Comparison of ENCODE assay signal across 8 cellular contexts in the genomic region with DNA sequence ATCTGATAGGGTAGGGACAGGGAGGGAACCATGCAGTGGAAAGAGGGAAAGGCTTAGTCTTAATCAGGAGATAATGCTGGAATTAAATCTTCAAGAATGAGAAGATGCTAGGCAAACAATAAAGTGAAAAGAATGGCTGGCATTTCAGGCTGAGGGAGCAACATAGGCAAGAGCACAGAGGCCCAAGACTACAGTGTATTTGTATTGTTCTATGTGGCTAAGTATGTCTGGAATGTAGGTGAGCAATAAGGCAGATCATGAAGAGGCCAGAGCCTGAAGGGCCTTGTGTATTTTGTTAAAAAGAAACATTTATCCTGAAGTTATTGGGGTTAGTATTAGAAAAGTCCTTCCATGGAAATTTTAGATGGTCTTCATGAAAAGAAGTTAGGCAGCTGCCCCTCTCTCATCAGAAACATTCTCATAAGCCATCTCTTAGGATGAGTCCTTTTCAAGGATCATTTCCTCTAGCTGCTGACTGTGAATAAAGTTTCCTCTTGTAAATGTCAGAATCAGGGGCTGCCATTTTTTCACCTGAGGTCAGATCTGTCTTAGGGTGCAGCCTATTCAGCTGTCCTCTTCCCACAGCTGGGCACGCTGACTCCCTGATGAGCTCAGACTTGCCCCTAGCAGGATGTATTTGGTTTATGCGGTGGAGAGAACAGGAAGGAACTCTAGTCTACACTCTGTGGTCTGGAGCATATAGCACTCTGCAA. TPM values are rescaled to one million over a fixed set of nuclear protein-coding genes. Genes with fewer than 3 reads are reported as not detected.
A peak's percentile ranks its signal among the peaks of the same experiment; 100 is the strongest.
DNase-seq lines count a peak whose midpoint lies in the region; ATAC-seq, FAIRE-seq and TF ChIP-seq lines count a peak whose summit lies in the region.

No MANE protein-coding gene starts in this region.

- in situ Hi-C loops in GM12878 (cut with MboI), result no loop called here

- BruUV-seq in GM12878 (replicated peaks; lab: Mats Ljungman, UMichigan), result no TSS peak

- POLR2A ChIA-PET in SK-N-SH (lab: Yijun Ruan, JAX), result no interaction called here
- POLR2A ChIA-PET in GM12878 (lab: Charles Lee), result interaction anchor here (1.1 to 1.8 kb wide), 7 partner anchors 12 to 521 kb away, joined by 3 to 7 read pairs (median 4); no protein-coding TSS in a partner anchor

- SMC1A ChIA-PET in GM12878 (lab: Charles Lee; ENCODE audit: uncharacterized antibody, unreplicated experiment), result interaction anchor here (0.6 to 5.2 kb wide), 11 partner anchors 11 to 308 kb away, joined by 3 to 72 read pairs (median 14); partner anchors contain the start of genes ATP10D and COMMD8

- WGBS in SK-N-SH (ENCODE audit: low lambda C conversion rate), result 53% methylated on average over 2 of the region's 2 CpGs
- 9% methylated on average over 2 of the region's 2 CpGs for WGBS in GM12878 (ENCODE audit: insufficient coverage, insufficient replicate concordance, low lambda C conversion rate, missing lambda C conversion rate)

- H3K4me2 ChIP-seq in SK-N-SH (peak overlapping the region; percentile 39), GM12878 (ENCODE audit: control insufficient read depth, insufficient read depth) (peak overlapping the region; percentile 24)

- H3K36me3 ChIP-seq in SK-N-SH (replicated peaks in 1 of 2; ENCODE audit: control insufficient read depth in 1 of 2, insufficient read depth in 2 of 2, low read length in 1 of 2) (peaks cover 15 to 52% of the 10 kb centered on the region in 2 experiments), GM12878 (ENCODE audit: control insufficient read depth in 2 of 2, insufficient read depth in 2 of 2, low read length in 1 of 2) (peaks cover 2 to 27% of the 10 kb centered on the region in 2 experiments)

- peak; percentile 52 for DNase-seq in stimulated activated CD4-positive, alpha-beta T cell treated with anti-CD3 and anti-CD28 coated beads, Interleukin-15, amount 100 ng/mL, for 24 hours
- no peak for DNase-seq in stimulated activated CD4-positive, alpha-beta T cell treated with anti-CD3 and anti-CD28 coated beads, Interleukin-12 subunit alpha, Interleukin-12 subunit beta, amount 100 ng/mL, for 4 hours
- DNase-seq in SK-N-SH (no peak), GM12878 (ENCODE audit: low read depth, low spot score) (peak; percentile 86), left lobe of liver (ENCODE audit: low spot score) (no peak), SHP77 treated with DMSO at 0.1 percent for 48 hours (lab: John Stamatoyannopoulos, UW) (no peak)
- DNase-seq in stimulated activated naive B cell treated with anti-CD40 and anti-IgM and Interleukin-4, amounts not matched to agents 10 μg/mL and 1 μg/mL and 100 μg/mL, for 72 hours, result peak; percentile 43

- H3K27ac ChIP-seq in SK-N-SH (ENCODE audit: low read depth in 2 of 2, low read length in 1 of 2) (peak overlapping the region; percentile 41 to 93; a peak in 3 of 4 replicates), GM12878 (ENCODE audit: control insufficient read depth, insufficient read depth) (peak overlapping the region; percentile 43)

- peak overlapping the region; percentile 8 to 15 for H3K4me3 Mint-ChIP-seq in stimulated activated naive B cell treated with anti-CD40 and anti-IgM and Interleukin-4, amounts not matched to agents 10 μg/mL and 1 μg/mL and 100 μg/mL, for 72 hours

- peaks cover 40 to 65% of the 10 kb centered on the region in 2 donors for H3K4me1 Mint-ChIP-seq in stimulated activated naive B cell treated with anti-CD40 and anti-IgM and Interleukin-4, amounts not matched to agents 10 μg/mL and 1 μg/mL and 100 μg/mL, for 72 hours

- no peaks in the 10 kb centered on the region for H3K9me2 ChIP-seq in SK-N-SH

- TF ChIP-seq CTCF in SK-N-SH (IDR thresholded peaks at IDR 0.05), result no peak
- TF ChIP-seq CTCF in GM12878 (IDR thresholded peaks at IDR 0.05 in 2 of 3, conservative IDR thresholded peaks at IDR 0.05 in 1 of 3; ENCODE audit: control insufficient read depth in 2 of 3, extremely low read depth in 1 of 3, insufficient read depth in 1 of 3, low read depth in 3 of 3, low read length in 3 of 3), result no peak

- H2AFZ ChIP-seq in SK-N-SH (ENCODE audit: low read depth) (peak overlapping the region; percentile 19; the same call in 1 of the 2 replicates), GM12878 (ENCODE audit: control insufficient read depth, low read depth, low read length) (no peak overlapping the region; the same call in 1 of the 2 replicates)

- peaks cover 68 to 86% of the 10 kb centered on the region in 2 donors for H3K36me3 Mint-ChIP-seq in stimulated activated naive B cell treated with anti-CD40 and anti-IgM and Interleukin-4, amounts not matched to agents 10 μg/mL and 1 μg/mL and 100 μg/mL, for 72 hours

- H3K27me3 ChIP-seq in SK-N-SH (ENCODE audit: insufficient read depth), result no peaks in the 10 kb centered on the region
- no peaks in the 10 kb centered on the region for H3K27me3 ChIP-seq in GM12878 (replicated peaks in 1 of 2; ENCODE audit: control insufficient read depth in 2 of 2, insufficient read depth in 2 of 2, low read length in 1 of 2)

- H3K4me3 ChIP-seq in SK-N-SH (ENCODE audit: low read depth in 2 of 2, low read length in 1 of 2) (no peak overlapping the region), GM12878 (no peak overlapping the region)

- no peaks in the 10 kb centered on the region for H4K20me1 ChIP-seq in SK-N-SH (ENCODE audit: insufficient read depth)
- no peaks in the 10 kb centered on the region for H4K20me1 ChIP-seq in GM12878 (ENCODE audit: control insufficient read depth, insufficient read depth)

- H3F3A ChIP-seq in SK-N-SH (replicated peaks; ENCODE audit: insufficient read depth), result peaks cover 23% of the 10 kb centered on the region

- H3K9me3 ChIP-seq in SK-N-SH, result no peaks in the 10 kb centered on the region; the same call in 1 of the 2 replicates
- peaks cover 9% of the 10 kb centered on the region for H3K9me3 ChIP-seq in GM12878 (replicated peaks; ENCODE audit: control insufficient read depth, insufficient read depth, low read length)

- no peaks in the 10 kb centered on the region for H3K27me3 Mint-ChIP-seq in stimulated activated naive B cell treated with anti-CD40 and anti-IgM and Interleukin-4, amounts not matched to agents 10 μg/mL and 1 μg/mL and 100 μg/mL, for 72 hours

- H3K9ac ChIP-seq in SK-N-SH (peak overlapping the region; percentile 36), GM12878 (ENCODE audit: control insufficient read depth, insufficient read depth, low read length) (no peak overlapping the region; the same call in 1 of the 2 replicates)

- H3K79me2 ChIP-seq in SK-N-SH (ENCODE audit: insufficient read depth), result peaks cover 8% of the 10 kb centered on the region; the same call in 1 of the 2 replicates
- no peaks in the 10 kb centered on the region; the same call in 1 of the 2 replicates for H3K79me2 ChIP-seq in GM12878 (ENCODE audit: control insufficient read depth, insufficient read depth, low read length)

- TF ChIP-seq POLR2A in GM12878 (IDR thresholded peaks at IDR 0.05; ENCODE audit: low read depth, low read length), result no peak

- TF ChIP-seq EP300 in SK-N-SH (IDR thresholded peaks at IDR 0.05; ENCODE audit: borderline replicate concordance in 1 of 2, low read depth in 1 of 2, low read length in 1 of 2) (no peak), GM12878 (IDR thresholded peaks at IDR 0.05; ENCODE audit: borderline replicate concordance in 1 of 2, control insufficient read depth in 1 of 2, low read depth in 2 of 2, low read length in 2 of 2) (peak; percentile 51 to 54; a peak in 2 of 4 replicates)

- H3K4me1 ChIP-seq in SK-N-SH (ENCODE audit: control insufficient read depth in 1 of 2, insufficient read depth in 2 of 2, low read depth in 1 of 2, low read length in 1 of 2), result peaks cover 8 to 29% of the 10 kb centered on the region in 2 experiments; a peak in 3 of 4 replicates
- peaks cover 13% of the 10 kb centered on the region for H3K4me1 ChIP-seq in GM12878 (ENCODE audit: control insufficient read depth, insufficient read depth, low read length)

- CTCF ChIA-PET in SK-N-SH (lab: Yijun Ruan, JAX), result no interaction called here
- CTCF ChIA-PET in GM12878 (lab: Yijun Ruan, JAX), result interaction anchor here (0.8 to 4.0 kb wide), 9 partner anchors 8 to 409 kb away, joined by 3 to 23 read pairs (median 4); partner anchors contain the start of gene ATP10D

- peaks cover 10 to 12% of the 10 kb centered on the region in 2 donors for H3K9me3 Mint-ChIP-seq in stimulated activated naive B cell treated with anti-CD40 and anti-IgM and Interleukin-4, amounts not matched to agents 10 μg/mL and 1 μg/mL and 100 μg/mL, for 72 hours

- peak; percentile 88 for FAIRE-seq in GM12878 (lab: Jason Lieb, UNC)

- intact Hi-C loops in GM12878 (cut with micrococcal nuclease; ENCODE audit: unreplicated experiment), result loop anchor here (1.0 to 2.0 kb wide), 3 partner anchors 12 to 38 kb away; no protein-coding TSS in a partner anchor

- RAD21 ChIA-PET in GM12878 (lab: Charles Lee; ENCODE audit: unreplicated experiment), result interaction anchor here (0.7 to 4.0 kb wide), 10 partner anchors 11 to 68 kb away, joined by 3 to 25 read pairs (median 6); partner anchors contain the start of genes ATP10D and COMMD8

- H3K27ac Mint-ChIP-seq in stimulated activated naive B cell treated with anti-CD40 and anti-IgM and Interleukin-4, amounts not matched to agents 10 μg/mL and 1 μg/mL and 100 μg/mL, for 72 hours, result peak overlapping the region; percentile 69

- peak; percentile 100 for ATAC-seq in HG03095 (IDR thresholded peaks at IDR 0.05; ENCODE audit: unreplicated experiment)
- ATAC-seq in GM12878, result peak; percentile 95
- ATAC-seq in left lobe of liver, result peak; percentile 43
- ATAC-seq in stimulated activated naive B cell treated with anti-CD40 and anti-IgM and Interleukin-4, amounts not matched to agents 10 μg/mL and 1 μg/mL and 100 μg/mL, for 72 hours (replicated peaks), result peak; percentile 96 to 97

- TF ChIP-seq RAD21 in SK-N-SH (IDR thresholded peaks at IDR 0.05; ENCODE audit: low read length) (no peak), GM12878 (IDR thresholded peaks at IDR 0.05; ENCODE audit: insufficient read depth, low read depth, low read length) (no peak)

RNA-seq across cellular contexts. Expression of gene ATP10D, which starts 46.3 kb away (rescaled TPM):
- polyA plus RNA-seq in SK-N-SH (2012; rRNA removed) (7.9 and 12.6 TPM in 2 replicates), GM12878 (2011; rRNA removed) (50.3 and 60.3 TPM in 2 replicates), GM12878 (2014; fragmentation: Illumina TruSeq; extraction: Trizol) (18.7 and 19.8 TPM in 2 replicates), GM12878 (2014; fragmentation: Nextera tagmentation; extraction: Ambion mirVana) (10 to 100 TPM; 10.2 to 18.0 TPM), GM12878 (2014; rRNA removed) (9.4 and 11.2 TPM in 2 replicates), GM12878 (2016; fragmentation: Nextera tagmentation; extraction: Ambion mirVana) (10 to 100 TPM; 19.4 to 25.6 TPM)
- polyA plus RNA-seq in SK-N-SH (2012; cell fraction: cytosol; rRNA removed), result 8.7 and 9.8 TPM in 2 replicates
- polyA plus RNA-seq in SK-N-SH (2012; cell fraction: nucleus; rRNA removed), result 8.2 and 15.7 TPM in 2 replicates
- total RNA-seq in GM12878 (2013; cell fraction: nucleolus; rRNA removed), result 101 and 123 TPM in 2 replicates
- total RNA-seq in GM12878 (2014; rRNA removed) (16.5 and 20.3 TPM in 2 replicates), GM12878 (2014; rRNA removed; fragmentation: Illumina TruSeq; extraction: Trizol) (20.7 and 20.8 TPM in 2 replicates), GM12878 (2021) (30.0 and 31.7 TPM in 2 replicates), left lobe of liver (9.3 TPM)
- polyA plus RNA-seq in GM12878 (2011; ENCODE audit: low read depth), result 5.5 TPM
- 18.1 and 22.6 TPM in 2 replicates for polyA plus RNA-seq in GM12878 (2011; cell fraction: cytosol; rRNA removed)
- 42.1 and 55.4 TPM in 2 replicates for polyA plus RNA-seq in GM12878 (2011; cell fraction: nucleus; rRNA removed)
- 10.5 and 10.7 TPM in 2 replicates for polyA plus RNA-seq in GM12878 (2012)
- 97.4 and 201 TPM in 2 replicates for polyA minus RNA-seq in GM12878 (2011; rRNA and poly(A)+ RNA removed)
- polyA minus RNA-seq in GM12878 (2011; cell fraction: cytosol; rRNA and poly(A)+ RNA removed), result 18.3 and 21.1 TPM in 2 replicates
- polyA minus RNA-seq in GM12878 (2011; cell fraction: nucleus; rRNA and poly(A)+ RNA removed), result 67.3 and 81.0 TPM in 2 replicates

Comparison
In these comparisons a context has a peak if more than half of its experiments do, and no peak if none do; other contexts are left out.
1. DNase-seq: peak in stimulated activated CD4-positive, alpha-beta T cell treated with anti-CD3 and anti-CD28 coated beads, Interleukin-15, amount 100 ng/mL, for 24 hours (single experiment), GM12878 (single experiment) and stimulated activated naive B cell treated with anti-CD40 and anti-IgM and Interleukin-4, amounts not matched to agents 10 μg/mL and 1 μg/mL and 100 μg/mL, for 72 hours (single experiment); none in stimulated activated CD4-positive, alpha-beta T cell treated with anti-CD3 and anti-CD28 coated beads, Interleukin-12 subunit alpha, Interleukin-12 subunit beta, amount 100 ng/mL, for 4 hours (single experiment), SK-N-SH (single experiment), left lobe of liver (single experiment) and SHP77 treated with DMSO at 0.1 percent for 48 hours (single experiment).
2. ATAC-seq: peak in every context shown above with its lines; median percentile 100 in HG03095; 96 in stimulated activated naive B cell treated with anti-CD40 and anti-IgM and Interleukin-4, amounts not matched to agents 10 μg/mL and 1 μg/mL and 100 μg/mL, for 72 hours; 95 in GM12878; 43 in left lobe of liver.